Comparison of ENCODE assay signal across 14 cellular contexts in the genomic region with DNA sequence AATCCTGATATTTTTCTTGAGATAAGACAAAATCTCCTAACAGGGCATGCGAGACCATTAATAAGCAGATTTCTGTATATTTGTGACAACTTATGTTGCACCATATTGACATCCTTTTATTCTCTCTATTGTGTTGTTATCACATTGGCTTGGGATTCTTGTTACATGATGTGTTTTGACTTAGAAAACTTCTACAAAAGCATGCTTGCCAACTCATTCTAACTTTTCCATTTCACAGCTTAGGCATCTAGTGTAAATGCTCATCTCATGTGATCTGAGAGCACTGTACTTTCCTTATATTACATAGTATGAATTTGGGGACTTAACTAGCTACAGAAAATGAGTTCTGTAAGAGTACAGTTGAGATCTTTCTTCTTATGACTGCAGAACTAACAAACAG.
A peak's percentile ranks its signal among the peaks of the same experiment; 100 is the strongest.
DNase-seq lines count a peak whose midpoint lies in the region; ATAC-seq and TF ChIP-seq lines count a peak whose summit lies in the region.
"Had no signal": no experiment of that assay in that cellular context is flagged by ENCODE, and none has a peak within 500 bp of the region (broad histone marks: within the 10 kb centered on the region; RNA-seq: fewer than 3 reads in every experiment).

No MANE protein-coding gene starts in this region.

- H3K79me2 ChIP-seq in Karpas-422 (ENCODE audit: low read length), result no peaks in the 10 kb centered on the region

- H3K27ac ChIP-seq in Karpas-422 (ENCODE audit: low read length), result no peak overlapping the region
- H3K27ac ChIP-seq: C4-2B, GM23248 had no signal

- H3K27me3 ChIP-seq in Karpas-422 (ENCODE audit: low read length), result no peaks in the 10 kb centered on the region
- H3K27me3 ChIP-seq: BE2C had no signal

- TF ChIP-seq CTCF in astrocyte of the spinal cord (IDR thresholded peaks at IDR 0.05; ENCODE audit: low read depth, low read length) (no peak), fibroblast of the aortic adventitia (IDR thresholded peaks at IDR 0.05; ENCODE audit: insufficient read depth, low read length) (no peak)

- no peaks in the 10 kb centered on the region for H3K4me1 ChIP-seq in Karpas-422 (ENCODE audit: low read length)
- H3K4me1 ChIP-seq: BE2C had no signal

- no peaks in the 10 kb centered on the region for H4K20me1 ChIP-seq in Karpas-422 (ENCODE audit: insufficient read depth, low read depth, low read length)

- no peaks in the 10 kb centered on the region for H3K9me2 ChIP-seq in Karpas-422 (replicated peaks; ENCODE audit: insufficient read depth, low read length)

- H3K9ac ChIP-seq in Karpas-422 (ENCODE audit: low read length), result no peak overlapping the region
- H3K9ac ChIP-seq: GM23248 had no signal

- H2AFZ ChIP-seq in Karpas-422 (ENCODE audit: low read length), result peak overlapping the region; percentile 24
- H2AFZ ChIP-seq: GM23248 had no signal

- no peaks in the 10 kb centered on the region for H3K36me3 ChIP-seq in Karpas-422 (ENCODE audit: insufficient read depth, low read length)
- H3K36me3 ChIP-seq: BE2C had no signal

- no peak for ATAC-seq in GM18907 (IDR thresholded peaks at IDR 0.05; ENCODE audit: unreplicated experiment)

- no peak overlapping the region for H3K4me2 ChIP-seq in Karpas-422 (ENCODE audit: low read depth, low read length, poor library complexity, severe bottlenecking)

- no peak overlapping the region for H3K4me3 ChIP-seq in Karpas-422 (ENCODE audit: low read length)
- no peak overlapping the region for H3K4me3 ChIP-seq in astrocyte of the spinal cord (ENCODE audit: low read depth, low read length)
- H3K4me3 ChIP-seq in fibroblast of the aortic adventitia (ENCODE audit: low read depth, low read length), result no peak overlapping the region
- H3K4me3 ChIP-seq: GM23248 had no signal

- H3K9me3 ChIP-seq in Karpas-422 (ENCODE audit: low read length), result no peaks in the 10 kb centered on the region
- H3K9me3 ChIP-seq: BE2C had no signal

- DNase-seq in Karpas-422 (no peak), astrocyte of the spinal cord (ENCODE audit: low read depth, low spot score) (peak; percentile 2), fibroblast of the aortic adventitia (ENCODE audit: low read depth) (peak; percentile 66), NCI-H345 (lab: John Stamatoyannopoulos, UW) (no peak), SIG-M5 (lab: John Stamatoyannopoulos, UW) (no peak), activated gamma-delta T cell (lab: John Stamatoyannopoulos, UW) (no peak)
- DNase-seq: BE2C; CD4-positive, alpha-beta memory T cell; DND-41; GDM1; GM23248; H7 had no signal

- in situ Hi-C loops in astrocyte of the spinal cord (cut with HindIII; ENCODE audit: low sequenced_read_pairs), result no loop called here

Comparison
In these comparisons a context has a peak if more than half of its experiments do, and no peak if none do; other contexts are left out.
1. DNase-seq: peak in astrocyte of the spinal cord (single experiment) and fibroblast of the aortic adventitia (single experiment); none in Karpas-422 (single experiment), NCI-H345 (single experiment), SIG-M5 (single experiment) and activated gamma-delta T cell (single experiment).